ENCODE assay signal across 8 cellular contexts in genomic region chr12:56119361-56119796, GRCh38. TPM values are rescaled to one million over a fixed set of nuclear protein-coding genes. Genes with fewer than 3 reads are reported as not detected.
DNase-seq lines count a peak whose midpoint lies in the region; ATAC-seq and TF ChIP-seq lines count a peak whose summit lies in the region.

No MANE protein-coding gene starts in this region.

- H3K9ac ChIP-seq in GM23248 = peak overlapping the region; percentile 75

- H3K4me3 ChIP-seq in AG04449 (ENCODE audit: low read depth, low read length) (peak overlapping the region; percentile 81), GM23248 (peak overlapping the region; percentile 98), WI38 (ENCODE audit: low read depth, low read length) (no peak overlapping the region; the same call in 1 of the 2 replicates)

- no peaks in the 10 kb centered on the region for H3K9me2 ChIP-seq in GM23248 (ENCODE audit: insufficient read depth)

- H3K79me2 ChIP-seq in GM23248 (ENCODE audit: insufficient read depth) = peaks cover 29% of the 10 kb centered on the region

- H3K36me3 ChIP-seq in GM23248 (ENCODE audit: low read depth) = no peaks in the 10 kb centered on the region; the same call in 1 of the 2 replicates

- no peaks in the 10 kb centered on the region for H4K20me1 ChIP-seq in GM23248 (ENCODE audit: insufficient read depth)

- TF ChIP-seq CTCF in AG04449 (IDR thresholded peaks at IDR 0.05; ENCODE audit: insufficient read depth, low read length, missing control alignments) (peak; percentile 69), WI38 (IDR thresholded peaks at IDR 0.05; ENCODE audit: low read depth, low read length) (peak; percentile 64)

- DNase-seq in AG04449 (ENCODE audit: low read depth, low spot score) = peak; percentile 89
- peak; percentile 93 for DNase-seq in GM23248
- peak; percentile 62 for DNase-seq in NCI-H345 (lab: John Stamatoyannopoulos, UW)
- peak; percentile 92 for DNase-seq in dedifferentiated amniotic fluid mesenchymal stem cell (ENCODE audit: extremely low spot score)
- peak; percentile 78 for DNase-seq in kidney glomerular epithelial cell (lab: John Stamatoyannopoulos, UW)
- DNase-seq in stimulated activated CD4-positive, alpha-beta T cell treated with anti-CD3 and anti-CD28 coated beads, Interleukin-15, amount 100 ng/mL, for 24 hours = peak; percentile 74

- peak overlapping the region; percentile 14; the same call in 1 of the 2 replicates for H2AFZ ChIP-seq in GM23248

- no peaks in the 10 kb centered on the region for H3K27me3 ChIP-seq in GM23248 (replicated peaks; ENCODE audit: insufficient read depth)

- peak overlapping the region; percentile 68 for H3K27ac ChIP-seq in GM23248

- H3K4me2 ChIP-seq in GM23248 (ENCODE audit: unreplicated experiment) = peak overlapping the region; percentile 83

- peaks cover 37% of the 10 kb centered on the region for H3F3A ChIP-seq in GM23248 (ENCODE audit: insufficient read depth)

- in situ Hi-C loops in GM23248 (cut with MboI) = no loop called here

- POLR2A ChIA-PET in AG04449 (lab: Yijun Ruan, JAX) = interaction anchor here (0.7 to 3.8 kb wide), 7 partner anchors 9 to 72 kb away, joined by 3 to 24 read pairs (median 3); partner anchors contain the start of genes ESYT1, MYL6, PA2G4 and SMARCC2

- no peaks in the 10 kb centered on the region for H3K9me3 ChIP-seq in GM23248 (ENCODE audit: low read depth)

- no peak for ATAC-seq in HG02678 (IDR thresholded peaks at IDR 0.05; ENCODE audit: unreplicated experiment)

- WGBS in GM23248 (ENCODE audit: low coverage in 1 of 2, low lambda C conversion rate in 2 of 2, missing lambda C conversion rate in 2 of 2), 2 experiments = 0 to 2% methylated on average over 2 of the region's 2 CpGs

- CTCF ChIA-PET in AG04449 (lab: Yijun Ruan, JAX) = interaction anchor here (0.6 to 12.9 kb wide), 37 partner anchors 8 to 345 kb away, joined by 3 to 311 read pairs (median 6); partner anchors contain the start of genes ANKRD52, ESYT1, MYL6 and PA2G4

- peaks cover 18% of the 10 kb centered on the region for H3K4me1 ChIP-seq in GM23248 (ENCODE audit: insufficient read depth)

RNA-seq across cellular contexts. Expression of gene ZC3H10, which starts 1.3 kb away (rescaled TPM):
- 1.9 and 2.7 TPM in 2 replicates for total RNA-seq in GM23248 (2014; rRNA removed; shearing (Covaris generic))
- polyA plus RNA-seq in GM23248 (2016; fragmentation: Nextera tagmentation; extraction: Ambion mirVana) = 3.0 and 3.3 TPM in 2 replicates

RNA-seq across cellular contexts. Expression of gene RPL41, which starts 2.9 kb away (rescaled TPM):
- total RNA-seq in GM23248 (2014; rRNA removed; shearing (Covaris generic)) = 1,463 and 1,892 TPM in 2 replicates
- polyA plus RNA-seq in GM23248 (2016; fragmentation: Nextera tagmentation; extraction: Ambion mirVana) = 2,480 and 2,545 TPM in 2 replicates

RNA-seq across cellular contexts. Expression of gene ESYT1, which starts 8.7 kb away (rescaled TPM):
- total RNA-seq in GM23248 (2014; rRNA removed; shearing (Covaris generic)) = 164 and 216 TPM in 2 replicates
- 108 and 115 TPM in 2 replicates for polyA plus RNA-seq in GM23248 (2016; fragmentation: Nextera tagmentation; extraction: Ambion mirVana)

RNA-seq across cellular contexts. Expression of gene PA2G4, which starts 15.0 kb away (rescaled TPM):
- 115 and 120 TPM in 2 replicates for total RNA-seq in GM23248 (2014; rRNA removed; shearing (Covaris generic))
- polyA plus RNA-seq in GM23248 (2016; fragmentation: Nextera tagmentation; extraction: Ambion mirVana) = 152 and 157 TPM in 2 replicates

RNA-seq across cellular contexts. Expression of gene MYL6B, which starts 33.0 kb away (rescaled TPM):
- total RNA-seq in GM23248 (2014; rRNA removed; shearing (Covaris generic)) = 23.5 and 53.2 TPM in 2 replicates
- polyA plus RNA-seq in GM23248 (2016; fragmentation: Nextera tagmentation; extraction: Ambion mirVana) = 67.8 and 72.8 TPM in 2 replicates
